ENCODE assay signal across 22 cellular contexts in genomic region chr13:43611631-43612416, GRCh38.
"Had no signal": no experiment of that assay in that cellular context is flagged by ENCODE, and none has a peak within 500 bp of the region (broad histone marks: within the 10 kb centered on the region; RNA-seq: fewer than 3 reads in every experiment).

No MANE protein-coding gene starts in this region.

- H3K27me3 ChIP-seq: dorsolateral prefrontal cortex, right lobe of liver, suprapubic skin, transverse colon, uterus had no signal

- H3K4me3 ChIP-seq: dorsolateral prefrontal cortex, right lobe of liver, smooth muscle cell, suprapubic skin, transverse colon, uterus had no signal

- H3K27me3 Mint-ChIP-seq: activated T-cell treated with anti-CD3 and anti-CD28 coated beads, Interleukin-2, amount 50 U/mL, for 24 hours; brain; stimulated activated naive CD8-positive, alpha-beta T cell treated with anti-CD3 and anti-CD28 coated beads, Interleukin-15, amount 100 ng/mL, for 72 hours had no signal

- H3K4me1 Mint-ChIP-seq: activated naive CD8-positive, alpha-beta T cell treated with anti-CD3 and anti-CD28 coated beads, Interleukin-2, amount 10 ng/mL, durations not matched to agents 7 days and 5 days; stimulated activated naive CD8-positive, alpha-beta T cell treated with anti-CD3 and anti-CD28 coated beads, Interleukin-15, amount 100 ng/mL, for 72 hours had no signal

- H3K36me3 ChIP-seq: right lobe of liver, suprapubic skin, transverse colon, uterus had no signal

- H3K4me3 Mint-ChIP-seq: activated CD8-positive, alpha-beta T cell treated with anti-CD3 and anti-CD28 coated beads for 36 hours; activated naive CD8-positive, alpha-beta T cell treated with anti-CD3 and anti-CD28 coated beads, Interleukin-2, amount 10 ng/mL, durations not matched to agents 7 days and 5 days; activated T-cell treated with anti-CD3 and anti-CD28 coated beads, Interleukin-2, amount 50 U/mL, for 24 hours; brain; stimulated activated naive CD8-positive, alpha-beta T cell treated with anti-CD3 and anti-CD28 coated beads, Interleukin-15, amount 100 ng/mL, for 72 hours had no signal

- H3K36me3 Mint-ChIP-seq: activated naive CD8-positive, alpha-beta T cell treated with anti-CD3 and anti-CD28 coated beads, Interleukin-2, amount 10 ng/mL, durations not matched to agents 7 days and 5 days had no signal

- ATAC-seq: activated CD8-positive, alpha-beta T cell treated with anti-CD3 and anti-CD28 coated beads for 36 hours; right lobe of liver; stimulated activated naive CD8-positive, alpha-beta T cell treated with anti-CD3 and anti-CD28 coated beads, Interleukin-15, amount 100 ng/mL, for 72 hours had no signal

- H3K9me3 ChIP-seq: right lobe of liver, suprapubic skin, transverse colon, uterus had no signal

- DNase-seq: activated CD4-positive, alpha-beta T cell treated with anti-CD3 and anti-CD28 coated beads for 48 hours; activated CD4-positive, CD25-positive, alpha-beta regulatory T cell; activated CD8-positive, alpha-beta T cell treated with anti-CD3 and anti-CD28 coated beads for 36 hours; activated naive CD4-positive, alpha-beta T cell treated with Interleukin-2 at 50 U/mL for 16 hours; activated naive CD8-positive, alpha-beta T cell treated with anti-CD3 and anti-CD28 coated beads, Interleukin-2, amount 10 ng/mL, durations not matched to agents 7 days and 5 days; activated T-cell treated with anti-CD3 and anti-CD28 coated beads, Interleukin-2, amount 50 U/mL, for 24 hours; central memory CD4-positive, alpha-beta T cell; dorsolateral prefrontal cortex; foreskin melanocyte; head of caudate nucleus; occipital lobe; right lobe of liver; stimulated activated CD4-positive, alpha-beta T cell treated with anti-CD3 and anti-CD28 coated beads, Interleukin-4, amount 100 ng/mL, for 1 hour; stimulated activated naive CD8-positive, alpha-beta T cell treated with anti-CD3 and anti-CD28 coated beads, Interleukin-15, amount 100 ng/mL, for 72 hours; T1000; transverse colon; uterus had no signal

- H3K9me3 Mint-ChIP-seq: activated CD8-positive, alpha-beta T cell treated with anti-CD3 and anti-CD28 coated beads for 36 hours; activated T-cell treated with anti-CD3 and anti-CD28 coated beads, Interleukin-2, amount 50 U/mL, for 24 hours; activated T-helper 2 cell treated with anti-CD3 and anti-CD28 coated beads, Interferon-gamma antibody, Interleukin-2, Interleukin-4, amounts not matched to agents 10 μg/mL and 5 μg/mL and 100 μg/mL, durations not matched to agents 14 hours and 24 hours and 36 hours; stimulated activated naive CD8-positive, alpha-beta T cell treated with anti-CD3 and anti-CD28 coated beads, Interleukin-15, amount 100 ng/mL, for 72 hours had no signal

- FAIRE-seq: colon had no signal

- H3K4me1 ChIP-seq: right lobe of liver, suprapubic skin, uterus had no signal

- H3K27ac Mint-ChIP-seq: activated CD8-positive, alpha-beta T cell treated with anti-CD3 and anti-CD28 coated beads for 36 hours; activated naive CD8-positive, alpha-beta T cell treated with anti-CD3 and anti-CD28 coated beads, Interleukin-2, amount 10 ng/mL, durations not matched to agents 7 days and 5 days; activated T-cell treated with anti-CD3 and anti-CD28 coated beads, Interleukin-2, amount 50 U/mL, for 24 hours; activated T-helper 2 cell treated with anti-CD3 and anti-CD28 coated beads, Interferon-gamma antibody, Interleukin-2, Interleukin-4, amounts not matched to agents 10 μg/mL and 5 μg/mL and 100 μg/mL, durations not matched to agents 14 hours and 24 hours and 36 hours had no signal
